In genomic region chr4:125244848-125245450, GRCh38 we compare ENCODE assay signal across 8 cellular contexts.
DNase-seq lines count a peak whose midpoint lies in the region; ATAC-seq, FAIRE-seq and TF ChIP-seq lines count a peak whose summit lies in the region.

No MANE protein-coding gene starts in this region.

- H3K9me2 ChIP-seq in OCI-LY1 (ENCODE audit: low read depth, low read length) (no peaks in the 10 kb centered on the region), neural cell (ENCODE audit: insufficient read depth, low read length) (no peaks in the 10 kb centered on the region)

- TF ChIP-seq RAD21 in neural cell (conservative IDR thresholded peaks at IDR 0.05): peak; percentile 80

- H3K4me3 ChIP-seq in OCI-LY1 (ENCODE audit: low read depth, low read length, poor library complexity, severe bottlenecking) (no peak overlapping the region), neural cell (ENCODE audit: low read length) (no peak overlapping the region)

- H3K27me3 ChIP-seq in OCI-LY1 (ENCODE audit: insufficient read depth, low read length) (no peaks in the 10 kb centered on the region), neural cell (ENCODE audit: insufficient read depth, low read depth, low read length) (no peaks in the 10 kb centered on the region)

- H3K9ac ChIP-seq in OCI-LY1 (ENCODE audit: low read length) (no peak overlapping the region), neural cell (ENCODE audit: low read length) (no peak overlapping the region)

- H3K36me3 ChIP-seq in OCI-LY1 (ENCODE audit: insufficient read depth, low read length) (no peaks in the 10 kb centered on the region), neural cell (ENCODE audit: insufficient read depth, low read length) (no peaks in the 10 kb centered on the region)

- FAIRE-seq in endometrium (lab: Jason Lieb, UNC): peak; percentile 91

- H4K20me1 ChIP-seq in OCI-LY1 (ENCODE audit: insufficient read depth, low read length) (no peaks in the 10 kb centered on the region), neural cell (ENCODE audit: insufficient read depth) (no peaks in the 10 kb centered on the region)

- H3K9me3 ChIP-seq in OCI-LY1 (ENCODE audit: low read length) (no peaks in the 10 kb centered on the region), neural cell (ENCODE audit: low read length) (no peaks in the 10 kb centered on the region)

- TF ChIP-seq EP300 in neural cell (conservative IDR thresholded peaks at IDR 0.05; ENCODE audit: poor library complexity, severe bottlenecking): no peak

- H3K79me2 ChIP-seq in OCI-LY1 (ENCODE audit: insufficient read depth, low read length) (no peaks in the 10 kb centered on the region), neural cell (replicated peaks; ENCODE audit: insufficient read depth, low read length) (no peaks in the 10 kb centered on the region)

- H3F3A ChIP-seq in OCI-LY1 (ENCODE audit: insufficient read depth, low read length) (no peaks in the 10 kb centered on the region), neural cell (ENCODE audit: insufficient read depth, low read length, poor library complexity, severe bottlenecking) (no peaks in the 10 kb centered on the region)

- TF ChIP-seq CTCF in OCI-LY1 (IDR thresholded peaks at IDR 0.05; ENCODE audit: low read length): peak; percentile 33; the same call in 1 of the 2 replicates
- peak; percentile 72 for TF ChIP-seq CTCF in neural cell (IDR thresholded peaks at IDR 0.05; ENCODE audit: poor library complexity, severe bottlenecking)

- no peak overlapping the region for H3K4me2 ChIP-seq in OCI-LY1 (ENCODE audit: low read length)
- no peak overlapping the region for H3K4me2 ChIP-seq in neural cell (ENCODE audit: low read length)

- DNase-seq in ELR (ENCODE audit: low read depth) (peak; percentile 49), ecto neural progenitor cell (ENCODE audit: low spot score) (no peak)
- no peak for DNase-seq in NK-92 treated with Interleukin-12 subunit alpha and Interleukin-12 subunit beta, amount 100 ng/mL, for 24 hours (lab: John Stamatoyannopoulos, UW)

- ATAC-seq in GM18868 (IDR thresholded peaks at IDR 0.05; ENCODE audit: unreplicated experiment) (no peak), HG03196 (IDR thresholded peaks at IDR 0.05; ENCODE audit: unreplicated experiment) (no peak)

- no peaks in the 10 kb centered on the region for H3K4me1 ChIP-seq in OCI-LY1 (ENCODE audit: insufficient read depth, low read length, severe bottlenecking)

- H3K27ac ChIP-seq in OCI-LY1 (ENCODE audit: low read depth, low read length, poor library complexity, severe bottlenecking) (no peak overlapping the region), neural cell (ENCODE audit: low read length) (no peak overlapping the region)

- H2AFZ ChIP-seq in OCI-LY1 (ENCODE audit: low read length) (no peak overlapping the region), neural cell (ENCODE audit: low read depth, low read length) (no peak overlapping the region)

TF ChIP-seq in neural cell, 6 proteins besides CTCF, POLR2A, EP300 and RAD21:
- TF ChIP-seq MXI1 (conservative IDR thresholded peaks at IDR 0.05; ENCODE audit: poor library complexity, severe bottlenecking) (no peak), SMC3 (conservative IDR thresholded peaks at IDR 0.05; ENCODE audit: poor library complexity) (peak; percentile 77)
